8 cellular contexts compared by ENCODE assay signal in the genomic region with DNA sequence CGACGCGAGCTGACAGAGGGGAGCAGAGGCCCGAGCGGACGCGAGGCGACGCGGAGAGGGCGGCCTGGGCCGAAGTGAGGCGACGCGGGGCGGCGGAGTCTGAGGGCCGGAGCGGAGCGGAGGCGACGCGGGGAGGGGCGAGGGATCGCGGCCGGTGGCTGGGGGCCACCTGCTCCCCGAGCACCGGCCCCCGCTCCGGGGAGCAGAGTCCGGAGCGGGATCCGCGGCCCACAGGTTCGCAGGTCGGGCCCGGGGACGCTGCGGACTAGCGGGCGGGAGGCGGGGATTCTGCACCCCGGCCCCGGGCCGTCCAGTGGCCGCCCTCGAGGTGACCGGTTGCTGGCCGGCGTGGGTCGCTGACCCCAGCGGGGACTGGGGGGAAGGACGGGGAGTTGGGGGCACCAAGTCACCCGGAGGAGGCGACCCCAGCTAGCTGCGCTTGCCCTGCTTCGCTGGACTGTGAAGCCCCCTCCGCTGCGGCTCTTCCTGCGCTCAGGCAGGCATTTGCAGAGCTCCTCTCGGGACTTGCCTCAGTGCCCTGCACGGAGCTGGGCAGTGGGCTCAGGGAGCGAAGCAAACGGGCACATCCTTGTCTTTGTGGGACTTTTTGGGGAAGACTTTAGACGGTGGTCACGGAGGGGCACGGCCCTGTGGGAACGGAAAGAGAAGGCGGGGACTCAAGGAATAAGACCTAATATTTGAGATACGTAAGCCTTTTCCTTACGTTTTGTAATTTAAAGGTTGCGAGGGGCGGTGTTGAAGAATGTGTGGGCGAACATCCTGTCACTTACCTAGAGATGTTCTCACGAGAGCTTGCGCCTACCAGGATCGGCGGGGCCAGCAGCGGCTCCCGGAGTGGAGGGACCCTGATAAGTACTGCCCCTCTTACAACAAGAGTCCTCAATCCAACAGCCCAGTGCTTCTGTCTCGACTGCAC. TPM values are rescaled to one million over a fixed set of nuclear protein-coding genes. Genes with fewer than 3 reads are reported as not detected.
DNase-seq lines count a peak whose midpoint lies in the region; ATAC-seq and TF ChIP-seq lines count a peak whose summit lies in the region.

No MANE protein-coding gene starts in this region.

- intact Hi-C loops in posterior cingulate gyrus (cut with DNase I) (no loop called here), upper lobe of right lung (cut with DNase I) (no loop called here)

- POLR2A ChIA-PET in HEK293T (lab: Yijun Ruan, JAX) = interaction anchor here (0.6 to 4.4 kb wide), 7 partner anchors 10 to 253 kb away, joined by 3 to 60 read pairs (median 3); a partner anchor contains a TSS

- peaks cover 2% of the 10 kb centered on the region for H3K27me3 Mint-ChIP-seq in glutamatergic neuron (ENCODE audit: unreplicated experiment)

- H3K4me3 Mint-ChIP-seq in glutamatergic neuron (ENCODE audit: unreplicated experiment) = peak overlapping the region; percentile 93

- peak; percentile 36 for DNase-seq in COR-L47 (lab: John Stamatoyannopoulos, UW)
- peak; percentile 56 for DNase-seq in HEK293T (ENCODE audit: extremely low spot score)
- DNase-seq in RKO (ENCODE audit: low spot score) = peak; percentile 84
- peak; percentile 5 to 36 (median 18) for DNase-seq in activated naive CD4-positive, alpha-beta T cell (lab: John Stamatoyannopoulos, UW)
- peak; percentile 45 for DNase-seq in glutamatergic neuron
- peak in 6 of 10 donors; percentile 6 to 87 (median 15) for DNase-seq in posterior cingulate gyrus
- peak; percentile 76 for DNase-seq in upper lobe of right lung

- ATAC-seq in upper lobe of right lung (peak; percentile 66), GM21360 (IDR thresholded peaks at IDR 0.05; ENCODE audit: unreplicated experiment) (no peak)

- peak overlapping the region; percentile 84 for H3K27ac Mint-ChIP-seq in glutamatergic neuron (ENCODE audit: unreplicated experiment)

- H3K27me3 ChIP-seq in upper lobe of right lung = no peaks in the 10 kb centered on the region

- peaks cover 21% of the 10 kb centered on the region for H3K4me1 Mint-ChIP-seq in glutamatergic neuron (ENCODE audit: low read depth, unreplicated experiment)

- peak overlapping the region; percentile 97 for H3K4me3 ChIP-seq in upper lobe of right lung

- peaks cover 34% of the 10 kb centered on the region for H3K36me3 ChIP-seq in upper lobe of right lung

- CTCF ChIA-PET in HEK293T (lab: Yijun Ruan, JAX) = interaction anchor here (1.1 to 1.8 kb wide), 2 partner anchors 34 to 37 kb away, joined by 4 to 6 read pairs; a partner anchor contains a TSS

- H3K9me3 ChIP-seq in upper lobe of right lung = no peaks in the 10 kb centered on the region

- H3K27ac ChIP-seq in upper lobe of right lung = peak overlapping the region; percentile 93

- no peaks in the 10 kb centered on the region for H3K36me3 Mint-ChIP-seq in glutamatergic neuron (ENCODE audit: unreplicated experiment)

- peaks cover 23% of the 10 kb centered on the region for H3K4me1 ChIP-seq in upper lobe of right lung

- H3K9me3 Mint-ChIP-seq in glutamatergic neuron (ENCODE audit: unreplicated experiment) = peaks cover 10% of the 10 kb centered on the region

- TF ChIP-seq CTCF in glutamatergic neuron (IDR thresholded peaks at IDR 0.05; ENCODE audit: partially characterized antibody, unreplicated experiment) (no peak), upper lobe of right lung (IDR thresholded peaks at IDR 0.05) (no peak)

TF ChIP-seq in HEK293T, 16 proteins besides CTCF, POLR2A, EP300 and RAD21:
- TF ChIP-seq CTBP1 (IDR thresholded peaks at IDR 0.05; ENCODE audit: borderline replicate concordance) (no peak), SUZ12 (IDR thresholded peaks at IDR 0.05) (no peak), FOXK2 (IDR thresholded peaks at IDR 0.05) (no peak), BHLHE40 (IDR thresholded peaks at IDR 0.05; ENCODE audit: borderline replicate concordance) (no peak), ELF4 (IDR thresholded peaks at IDR 0.05) (no peak)
- TF ChIP-seq, protein P1, sequence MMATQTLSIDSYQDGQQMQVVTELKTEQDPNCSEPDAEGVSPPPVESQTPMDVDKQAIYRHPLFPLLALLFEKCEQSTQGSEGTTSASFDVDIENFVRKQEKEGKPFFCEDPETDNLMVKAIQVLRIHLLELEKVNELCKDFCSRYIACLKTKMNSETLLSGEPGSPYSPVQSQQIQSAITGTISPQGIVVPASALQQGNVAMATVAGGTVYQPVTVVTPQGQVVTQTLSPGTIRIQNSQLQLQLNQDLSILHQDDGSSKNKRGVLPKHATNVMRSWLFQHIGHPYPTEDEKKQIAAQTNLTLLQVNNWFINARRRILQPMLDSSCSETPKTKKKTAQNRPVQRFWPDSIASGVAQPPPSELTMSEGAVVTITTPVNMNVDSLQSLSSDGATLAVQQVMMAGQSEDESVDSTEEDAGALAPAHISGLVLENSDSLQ (IDR thresholded peaks at IDR 0.05) = peak; percentile 71

RNA-seq across cellular contexts. Expression of a gene that starts 0.6 kb away (rescaled TPM):
- total RNA-seq in glutamatergic neuron (ENCODE audit: unreplicated experiment) (37.7 TPM), upper lobe of right lung (34.8 TPM)

RNA-seq across cellular contexts. Expression of a gene that starts 29.8 kb away (rescaled TPM):
- total RNA-seq in glutamatergic neuron (ENCODE audit: unreplicated experiment) (152 TPM), upper lobe of right lung (149 TPM)

Comparison
In these comparisons a context has a peak if more than half of its experiments do, and no peak if none do; other contexts are left out.
1. DNase-seq: peak in every context shown above with its lines; median percentile 84 in RKO; 76 in upper lobe of right lung; 56 in HEK293T; 45 in glutamatergic neuron; 36 in COR-L47; 18 in activated naive CD4-positive, alpha-beta T cell; 15 in posterior cingulate gyrus.